1 cellular context compared by ENCODE assay signal in genomic region chr6:100309174-100309573, GRCh38.
TF ChIP-seq lines count a peak whose summit lies in the region.

No MANE protein-coding gene starts in this region.

TF ChIP-seq in HCT116, 20 proteins besides CTCF, POLR2A, EP300 and RAD21 (continued from another document):
- TF ChIP-seq REST (IDR thresholded peaks at IDR 0.05; ENCODE audit: low read depth) (no peak), ZBTB33 (IDR thresholded peaks at IDR 0.05; ENCODE audit: extremely low read depth, insufficient replicate concordance, low read length) (no peak), ZNF274 (IDR thresholded peaks at IDR 0.05; ENCODE audit: low read depth, low read length) (no peak), ATF3 (IDR thresholded peaks at IDR 0.05) (no peak), EZH2 (IDR thresholded peaks at IDR 0.05) (no peak), SP1 (IDR thresholded peaks at IDR 0.05; ENCODE audit: low read depth) (no peak), EZH2phosphoT487 (IDR thresholded peaks at IDR 0.05; ENCODE audit: borderline replicate concordance) (no peak), TCF7L2 (IDR thresholded peaks at IDR 0.05; ENCODE audit: borderline replicate concordance, extremely low read depth, insufficient read depth, insufficient read length) (no peak), YY1 (IDR thresholded peaks at IDR 0.05; ENCODE audit: extremely low read depth, insufficient replicate concordance, low read depth, low read length) (no peak), EGR1 (IDR thresholded peaks at IDR 0.05; ENCODE audit: low read depth) (no peak), FOSL1 (IDR thresholded peaks at IDR 0.05; ENCODE audit: low read depth) (no peak)
